32 cellular contexts compared by ENCODE assay signal in the genomic region with DNA sequence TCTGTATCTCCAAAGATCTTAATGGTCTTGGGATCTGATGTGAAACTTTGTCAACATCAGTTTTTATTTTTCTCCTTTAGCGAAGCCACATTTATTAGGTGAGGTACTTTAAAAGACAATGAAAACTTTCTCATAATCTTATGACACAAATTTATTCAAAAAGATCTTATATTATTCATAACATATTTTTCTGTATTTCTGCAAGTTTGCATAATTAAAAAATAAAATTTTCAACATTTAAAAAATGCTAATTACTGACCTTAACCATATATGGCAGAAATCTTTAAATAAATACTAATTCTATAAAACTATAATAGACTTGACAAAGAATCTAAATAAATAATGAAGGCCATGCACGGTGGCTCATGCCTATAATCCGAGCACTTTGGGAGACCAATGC.
"Had no signal": no experiment of that assay in that cellular context is flagged by ENCODE, and none has a peak within 500 bp of the region (broad histone marks: within the 10 kb centered on the region; RNA-seq: fewer than 3 reads in every experiment).

No MANE protein-coding gene starts in this region.

- H3K4me2 ChIP-seq: hepatocyte had no signal

- H3K9me3 ChIP-seq: ascending aorta, breast epithelium, esophagus muscularis mucosa, gastroesophageal sphincter, heart right ventricle had no signal

- H3K27ac ChIP-seq: ascending aorta, breast epithelium, cardiac muscle cell, coronary artery, dorsolateral prefrontal cortex, esophagus muscularis mucosa, foreskin keratinocyte, gastroesophageal sphincter, heart right ventricle, hepatocyte, VCaP had no signal

- H2AFZ ChIP-seq: hepatocyte had no signal

- H3K27me3 ChIP-seq: ascending aorta, breast epithelium, cardiac muscle cell, dorsolateral prefrontal cortex, esophagus muscularis mucosa, foreskin keratinocyte, gastroesophageal sphincter, heart right ventricle, hepatocyte had no signal

- H3K4me1 ChIP-seq: ascending aorta, breast epithelium, esophagus muscularis mucosa, foreskin keratinocyte, gastroesophageal sphincter, heart right ventricle had no signal

- ATAC-seq: activated naive CD4-positive, alpha-beta T cell treated with anti-CD3 and anti-CD28 coated beads, Interleukin-2, amount 50 U/mL, for 72 hours; activated T-cell treated with anti-CD3 and anti-CD28 coated beads, Interleukin-2, amount 50 U/mL, for 72 hours; foreskin keratinocyte; gastroesophageal sphincter; heart right ventricle; T-helper 17 cell; WTC11 had no signal

- DNase-seq: activated CD4-positive, alpha-beta memory T cell treated with anti-CD3 and anti-CD28 coated beads, Interleukin-2, amount 10 ng/mL, durations not matched to agents 7 days and 5 days; activated CD4-positive, alpha-beta T cell treated with anti-CD3 and anti-CD28 coated beads for 1 hour; activated CD4-positive, alpha-beta T cell treated with anti-CD3 and anti-CD28 coated beads for 4 hours; activated CD4-positive, alpha-beta T cell treated with anti-CD3 and anti-CD28 coated beads, Interleukin-2, amount 10 ng/mL, durations not matched to agents 7 days and 5 days; activated CD4-positive, alpha-beta T cell treated with anti-CD3 and anti-CD28 coated beads, Interleukin-2, amount 50 U/mL, for 4 hours; activated CD8-positive, alpha-beta memory T cell treated with anti-CD3 and anti-CD28 coated beads, Interleukin-2, amount 50 U/mL, for 48 hours; activated gamma-delta T cell; activated naive CD4-positive, alpha-beta T cell; activated naive CD4-positive, alpha-beta T cell treated with anti-CD3 and anti-CD28 coated beads, Interleukin-2, amount 10 ng/mL, durations not matched to agents 7 days and 5 days; activated naive CD8-positive, alpha-beta T cell treated with anti-CD3 and anti-CD28 coated beads, Interleukin-2, amount 10 ng/mL, durations not matched to agents 7 days and 5 days; activated T-cell treated with anti-CD3 and anti-CD28 coated beads for 4 hours; activated T-cell treated with anti-CD3 and anti-CD28 coated beads, Interleukin-2, amount 50 U/mL, for 24 hours; activated T-cell treated with anti-CD3 and anti-CD28 coated beads, Interleukin-2, amount 50 U/mL, for 72 hours; central memory CD4-positive, alpha-beta T cell; cerebellar nuclear complex; dorsolateral prefrontal cortex; effector memory CD4-positive, alpha-beta T cell; endodermal cell; erythroblast; foreskin keratinocyte; heart right ventricle; T-helper 17 cell had no signal

- H3K4me3 ChIP-seq: ascending aorta, breast epithelium, cardiac muscle cell, coronary artery, dorsolateral prefrontal cortex, esophagus muscularis mucosa, gastroesophageal sphincter, heart right ventricle, hepatocyte had no signal

- H3K79me2 ChIP-seq: hepatocyte had no signal
